In the genomic region with DNA sequence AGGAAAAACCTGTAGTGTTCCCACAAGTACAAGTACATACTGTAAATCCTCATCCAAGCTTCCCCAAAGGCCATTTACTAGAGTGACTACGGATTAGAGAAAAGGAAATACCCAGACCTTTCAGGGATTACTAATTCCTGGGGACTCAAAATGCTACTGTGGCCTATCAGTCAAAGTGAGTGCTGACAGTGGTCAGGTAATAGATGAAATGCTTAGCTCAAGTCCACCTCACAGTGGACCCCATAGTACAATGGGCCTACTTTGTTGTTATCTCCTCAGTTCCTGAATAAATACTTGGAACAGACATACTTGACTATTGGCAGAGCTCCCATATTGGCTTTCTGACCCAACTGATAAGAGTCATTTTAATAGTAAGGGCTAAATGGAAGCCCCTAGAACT, we compare ENCODE assay signal across 1 cellular context.
TF ChIP-seq lines count a peak whose summit lies in the region.

No MANE protein-coding gene starts in this region.

TF ChIP-seq in HepG2, 621 proteins besides CTCF, POLR2A, EP300 and RAD21 (continued from another document and continues in another):
- TF ChIP-seq MED8 (CRISPR knock-in tag; IDR thresholded peaks at IDR 0.05; ENCODE audit: insufficient replicate concordance) (no peak), AGO2 (optimal IDR thresholded peaks at IDR 0.05; ENCODE audit: low read depth, low read length) (no peak), TOPORS (CRISPR knock-in tag; IDR thresholded peaks at IDR 0.05) (no peak), ZBTB7B (CRISPR knock-in tag; IDR thresholded peaks at IDR 0.05) (peak; percentile 87; the same call in 1 of the 2 replicates), PITX1 (CRISPR knock-in tag; IDR thresholded peaks at IDR 0.05) (peak; percentile 52; the same call in 1 of the 2 replicates), PHF5A (CRISPR knock-in tag; IDR thresholded peaks at IDR 0.05; ENCODE audit: low read depth, unreplicated experiment) (peak; percentile 5), CHD4 (IDR thresholded peaks at IDR 0.05; ENCODE audit: borderline replicate concordance, low read length) (0 out of 2 replicates have a peak, but pooled peaks have one; percentile 11), GATA4 (IDR thresholded peaks at IDR 0.05; ENCODE audit: borderline replicate concordance, low read depth) (peak; percentile 87; the same call in 1 of the 2 replicates), ZNF605 (CRISPR knock-in tag; IDR thresholded peaks at IDR 0.05) (no peak), CAMTA2 (CRISPR knock-in tag; IDR thresholded peaks at IDR 0.05; ENCODE audit: borderline replicate concordance) (no peak), HNRNPH1 (optimal IDR thresholded peaks at IDR 0.05; ENCODE audit: low read depth, low read length) (no peak), ZNF17 (CRISPR knock-in tag; IDR thresholded peaks at IDR 0.05) (no peak), KDM2A (CRISPR knock-in tag; IDR thresholded peaks at IDR 0.05; ENCODE audit: borderline replicate concordance, low read depth) (no peak), THYN1 (CRISPR knock-in tag; IDR thresholded peaks at IDR 0.05; ENCODE audit: borderline replicate concordance, low read depth) (no peak), ZNF792 (CRISPR knock-in tag; IDR thresholded peaks at IDR 0.05) (no peak; the same call in 1 of the 2 replicates), RBFOX2 (IDR thresholded peaks at IDR 0.05; ENCODE audit: low read depth, low read length) (no peak), NR2C2 (CRISPR knock-in tag; IDR thresholded peaks at IDR 0.05; ENCODE audit: borderline replicate concordance) (no peak), JUNB (CRISPR knock-in tag; IDR thresholded peaks at IDR 0.05; ENCODE audit: borderline replicate concordance) (no peak), ZNF180 (CRISPR knock-in tag; IDR thresholded peaks at IDR 0.05; ENCODE audit: borderline replicate concordance, low read depth) (no peak), GATAD1 (CRISPR knock-in tag; IDR thresholded peaks at IDR 0.05) (no peak), SMARCE1 (IDR thresholded peaks at IDR 0.05; ENCODE audit: borderline replicate concordance) (no peak), ZFP90 (CRISPR knock-in tag; IDR thresholded peaks at IDR 0.05; ENCODE audit: borderline replicate concordance) (no peak), ZNF564 (CRISPR knock-in tag; IDR thresholded peaks at IDR 0.05) (peak; percentile 70; the same call in 1 of the 2 replicates), MAZ (IDR thresholded peaks at IDR 0.05; ENCODE audit: borderline replicate concordance, low read depth, low read length) (no peak), MAZ (CRISPR knock-in tag; IDR thresholded peaks at IDR 0.05; ENCODE audit: low read depth) (no peak), RFX5 (IDR thresholded peaks at IDR 0.05; ENCODE audit: low read depth, low read length) (no peak), ZNF660 (CRISPR knock-in tag; IDR thresholded peaks at IDR 0.05; ENCODE audit: borderline replicate concordance, low read depth) (no peak), ZSCAN30 (CRISPR knock-in tag; IDR thresholded peaks at IDR 0.05) (no peak)
- TF ChIP-seq, protein P1, sequence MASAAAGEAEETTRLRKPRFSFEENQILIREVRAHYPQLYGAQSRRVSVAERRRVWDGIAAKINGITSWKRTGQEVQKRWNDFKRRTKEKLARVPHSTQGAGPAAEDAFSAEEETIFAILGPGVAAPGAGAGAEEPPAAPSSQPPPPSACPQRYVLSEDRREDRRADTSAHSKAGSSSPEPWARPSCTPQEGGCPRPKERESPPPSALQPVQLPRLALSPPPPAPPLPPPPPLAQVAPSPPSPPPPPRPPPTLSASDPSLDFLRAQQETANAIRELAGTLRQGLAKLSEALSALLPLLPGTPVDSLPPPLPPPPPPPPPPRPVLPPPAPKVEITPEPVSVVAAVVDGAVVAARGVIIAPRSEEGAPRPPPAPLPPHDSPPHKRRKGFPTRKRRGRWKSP (CRISPR knock-in tag; IDR thresholded peaks at IDR 0.05), result 0 out of 2 replicates have a peak, but pooled peaks have one; percentile 30
- TF ChIP-seq, protein P2, sequence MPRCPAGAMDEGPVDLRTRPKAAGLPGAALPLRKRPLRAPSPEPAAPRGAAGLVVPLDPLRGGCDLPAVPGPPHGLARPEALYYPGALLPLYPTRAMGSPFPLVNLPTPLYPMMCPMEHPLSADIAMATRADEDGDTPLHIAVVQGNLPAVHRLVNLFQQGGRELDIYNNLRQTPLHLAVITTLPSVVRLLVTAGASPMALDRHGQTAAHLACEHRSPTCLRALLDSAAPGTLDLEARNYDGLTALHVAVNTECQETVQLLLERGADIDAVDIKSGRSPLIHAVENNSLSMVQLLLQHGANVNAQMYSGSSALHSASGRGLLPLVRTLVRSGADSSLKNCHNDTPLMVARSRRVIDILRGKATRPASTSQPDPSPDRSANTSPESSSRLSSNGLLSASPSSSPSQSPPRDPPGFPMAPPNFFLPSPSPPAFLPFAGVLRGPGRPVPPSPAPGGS (CRISPR knock-in tag; IDR thresholded peaks at IDR 0.05), result no peak
- TF ChIP-seq, protein P3, sequence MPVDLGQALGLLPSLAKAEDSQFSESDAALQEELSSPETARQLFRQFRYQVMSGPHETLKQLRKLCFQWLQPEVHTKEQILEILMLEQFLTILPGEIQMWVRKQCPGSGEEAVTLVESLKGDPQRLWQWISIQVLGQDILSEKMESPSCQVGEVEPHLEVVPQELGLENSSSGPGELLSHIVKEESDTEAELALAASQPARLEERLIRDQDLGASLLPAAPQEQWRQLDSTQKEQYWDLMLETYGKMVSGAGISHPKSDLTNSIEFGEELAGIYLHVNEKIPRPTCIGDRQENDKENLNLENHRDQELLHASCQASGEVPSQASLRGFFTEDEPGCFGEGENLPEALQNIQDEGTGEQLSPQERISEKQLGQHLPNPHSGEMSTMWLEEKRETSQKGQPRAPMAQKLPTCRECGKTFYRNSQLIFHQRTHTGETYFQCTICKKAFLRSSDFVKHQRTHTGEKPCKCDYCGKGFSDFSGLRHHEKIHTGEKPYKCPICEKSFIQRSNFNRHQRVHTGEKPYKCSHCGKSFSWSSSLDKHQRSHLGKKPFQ (CRISPR knock-in tag; IDR thresholded peaks at IDR 0.05; ENCODE audit: insufficient replicate concordance), result no peak
- TF ChIP-seq, protein P4, sequence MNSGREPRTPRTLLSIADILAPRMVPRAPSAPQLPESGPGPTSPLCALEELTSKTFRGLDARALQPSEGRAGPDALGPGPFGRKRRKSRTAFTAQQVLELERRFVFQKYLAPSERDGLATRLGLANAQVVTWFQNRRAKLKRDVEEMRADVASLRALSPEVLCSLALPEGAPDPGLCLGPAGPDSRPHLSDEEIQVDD (CRISPR knock-in tag; IDR thresholded peaks at IDR 0.05; ENCODE audit: borderline replicate concordance), result no peak
- TF ChIP-seq, protein P5, sequence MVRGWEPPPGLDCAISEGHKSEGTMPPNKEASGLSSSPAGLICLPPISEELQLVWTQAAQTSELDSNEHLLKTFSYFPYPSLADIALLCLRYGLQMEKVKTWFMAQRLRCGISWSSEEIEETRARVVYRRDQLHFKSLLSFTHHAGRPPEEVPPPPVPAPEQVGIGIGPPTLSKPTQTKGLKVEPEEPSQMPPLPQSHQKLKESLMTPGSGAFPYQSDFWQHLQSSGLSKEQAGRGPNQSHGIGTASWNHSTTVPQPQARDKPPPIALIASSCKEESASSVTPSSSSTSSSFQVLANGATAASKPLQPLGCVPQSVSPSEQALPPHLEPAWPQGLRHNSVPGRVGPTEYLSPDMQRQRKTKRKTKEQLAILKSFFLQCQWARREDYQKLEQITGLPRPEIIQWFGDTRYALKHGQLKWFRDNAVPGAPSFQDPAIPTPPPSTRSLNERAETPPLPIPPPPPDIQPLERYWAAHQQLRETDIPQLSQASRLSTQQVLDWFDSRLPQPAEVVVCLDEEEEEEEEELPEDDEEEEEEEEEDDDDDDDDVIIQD (CRISPR knock-in tag; IDR thresholded peaks at IDR 0.05; ENCODE audit: low read depth), result peak; percentile 85
- TF ChIP-seq, protein P6, sequence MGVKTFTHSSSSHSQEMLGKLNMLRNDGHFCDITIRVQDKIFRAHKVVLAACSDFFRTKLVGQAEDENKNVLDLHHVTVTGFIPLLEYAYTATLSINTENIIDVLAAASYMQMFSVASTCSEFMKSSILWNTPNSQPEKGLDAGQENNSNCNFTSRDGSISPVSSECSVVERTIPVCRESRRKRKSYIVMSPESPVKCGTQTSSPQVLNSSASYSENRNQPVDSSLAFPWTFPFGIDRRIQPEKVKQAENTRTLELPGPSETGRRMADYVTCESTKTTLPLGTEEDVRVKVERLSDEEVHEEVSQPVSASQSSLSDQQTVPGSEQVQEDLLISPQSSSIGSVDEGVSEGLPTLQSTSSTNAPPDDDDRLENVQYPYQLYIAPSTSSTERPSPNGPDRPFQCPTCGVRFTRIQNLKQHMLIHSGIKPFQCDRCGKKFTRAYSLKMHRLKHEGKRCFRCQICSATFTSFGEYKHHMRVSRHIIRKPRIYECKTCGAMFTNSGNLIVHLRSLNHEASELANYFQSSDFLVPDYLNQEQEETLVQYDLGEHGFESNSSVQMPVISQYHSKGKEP (CRISPR knock-in tag; IDR thresholded peaks at IDR 0.05), result no peak
- TF ChIP-seq, protein P7, sequence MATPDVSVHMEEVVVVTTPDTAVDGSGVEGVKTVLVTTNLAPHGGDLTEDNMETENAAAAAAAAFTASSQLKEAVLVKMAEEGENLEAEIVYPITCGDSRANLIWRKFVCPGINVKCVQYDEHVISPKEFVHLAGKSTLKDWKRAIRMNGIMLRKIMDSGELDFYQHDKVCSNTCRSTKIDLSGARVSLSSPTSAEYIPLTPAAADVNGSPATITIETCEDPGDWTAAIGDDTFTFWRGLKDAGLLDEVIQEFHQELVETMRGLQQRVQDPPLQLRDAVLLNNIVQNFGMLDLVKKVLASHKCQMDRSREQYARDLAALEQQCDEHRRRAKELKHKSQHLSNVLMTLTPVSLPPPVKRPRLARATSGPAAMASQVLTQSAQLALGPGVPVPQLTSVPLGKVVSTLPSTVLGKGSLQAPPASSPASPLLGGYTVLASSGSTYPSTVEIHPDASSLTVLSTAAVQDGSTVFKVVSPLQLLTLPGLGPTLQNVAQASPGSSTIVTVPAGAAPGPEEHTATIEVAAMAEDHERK (CRISPR knock-in tag; IDR thresholded peaks at IDR 0.05; ENCODE audit: low read depth), result no peak
- TF ChIP-seq, protein P8, sequence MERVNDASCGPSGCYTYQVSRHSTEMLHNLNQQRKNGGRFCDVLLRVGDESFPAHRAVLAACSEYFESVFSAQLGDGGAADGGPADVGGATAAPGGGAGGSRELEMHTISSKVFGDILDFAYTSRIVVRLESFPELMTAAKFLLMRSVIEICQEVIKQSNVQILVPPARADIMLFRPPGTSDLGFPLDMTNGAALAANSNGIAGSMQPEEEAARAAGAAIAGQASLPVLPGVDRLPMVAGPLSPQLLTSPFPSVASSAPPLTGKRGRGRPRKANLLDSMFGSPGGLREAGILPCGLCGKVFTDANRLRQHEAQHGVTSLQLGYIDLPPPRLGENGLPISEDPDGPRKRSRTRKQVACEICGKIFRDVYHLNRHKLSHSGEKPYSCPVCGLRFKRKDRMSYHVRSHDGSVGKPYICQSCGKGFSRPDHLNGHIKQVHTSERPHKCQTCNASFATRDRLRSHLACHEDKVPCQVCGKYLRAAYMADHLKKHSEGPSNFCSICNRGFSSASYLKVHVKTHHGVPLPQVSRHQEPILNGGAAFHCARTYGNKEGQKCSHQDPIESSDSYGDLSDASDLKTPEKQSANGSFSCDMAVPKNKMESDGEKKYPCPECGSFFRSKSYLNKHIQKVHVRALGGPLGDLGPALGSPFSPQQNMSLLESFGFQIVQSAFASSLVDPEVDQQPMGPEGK (CRISPR knock-in tag; IDR thresholded peaks at IDR 0.05), result no peak
- TF ChIP-seq, protein P9, sequence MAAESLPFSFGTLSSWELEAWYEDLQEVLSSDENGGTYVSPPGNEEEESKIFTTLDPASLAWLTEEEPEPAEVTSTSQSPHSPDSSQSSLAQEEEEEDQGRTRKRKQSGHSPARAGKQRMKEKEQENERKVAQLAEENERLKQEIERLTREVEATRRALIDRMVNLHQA (CRISPR knock-in tag; IDR thresholded peaks at IDR 0.05), result no peak
- TF ChIP-seq, protein P10, sequence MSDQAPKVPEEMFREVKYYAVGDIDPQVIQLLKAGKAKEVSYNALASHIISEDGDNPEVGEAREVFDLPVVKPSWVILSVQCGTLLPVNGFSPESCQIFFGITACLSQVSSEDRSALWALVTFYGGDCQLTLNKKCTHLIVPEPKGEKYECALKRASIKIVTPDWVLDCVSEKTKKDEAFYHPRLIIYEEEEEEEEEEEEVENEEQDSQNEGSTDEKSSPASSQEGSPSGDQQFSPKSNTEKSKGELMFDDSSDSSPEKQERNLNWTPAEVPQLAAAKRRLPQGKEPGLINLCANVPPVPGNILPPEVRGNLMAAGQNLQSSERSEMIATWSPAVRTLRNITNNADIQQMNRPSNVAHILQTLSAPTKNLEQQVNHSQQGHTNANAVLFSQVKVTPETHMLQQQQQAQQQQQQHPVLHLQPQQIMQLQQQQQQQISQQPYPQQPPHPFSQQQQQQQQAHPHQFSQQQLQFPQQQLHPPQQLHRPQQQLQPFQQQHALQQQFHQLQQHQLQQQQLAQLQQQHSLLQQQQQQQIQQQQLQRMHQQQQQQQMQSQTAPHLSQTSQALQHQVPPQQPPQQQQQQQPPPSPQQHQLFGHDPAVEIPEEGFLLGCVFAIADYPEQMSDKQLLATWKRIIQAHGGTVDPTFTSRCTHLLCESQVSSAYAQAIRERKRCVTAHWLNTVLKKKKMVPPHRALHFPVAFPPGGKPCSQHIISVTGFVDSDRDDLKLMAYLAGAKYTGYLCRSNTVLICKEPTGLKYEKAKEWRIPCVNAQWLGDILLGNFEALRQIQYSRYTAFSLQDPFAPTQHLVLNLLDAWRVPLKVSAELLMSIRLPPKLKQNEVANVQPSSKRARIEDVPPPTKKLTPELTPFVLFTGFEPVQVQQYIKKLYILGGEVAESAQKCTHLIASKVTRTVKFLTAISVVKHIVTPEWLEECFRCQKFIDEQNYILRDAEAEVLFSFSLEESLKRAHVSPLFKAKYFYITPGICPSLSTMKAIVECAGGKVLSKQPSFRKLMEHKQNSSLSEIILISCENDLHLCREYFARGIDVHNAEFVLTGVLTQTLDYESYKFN (CRISPR knock-in tag; conservative IDR thresholded peaks at IDR 0.05), result peak; percentile 85
